ENCODE assay signal across 27 cellular contexts in genomic region chr11:87422566-87422965, GRCh38.
DNase-seq lines count a peak whose midpoint lies in the region; ATAC-seq, FAIRE-seq and TF ChIP-seq lines count a peak whose summit lies in the region.
"Had no signal": no experiment of that assay in that cellular context is flagged by ENCODE, and none has a peak within 500 bp of the region (broad histone marks: within the 10 kb centered on the region; RNA-seq: fewer than 3 reads in every experiment).

No MANE protein-coding gene starts in this region.

- no peaks in the 10 kb centered on the region for H3K27me3 Mint-ChIP-seq in GM23338 (ENCODE audit: insufficient read depth, low read depth, poor library complexity)
- peaks cover 17% of the 10 kb centered on the region for H3K27me3 Mint-ChIP-seq in endodermal cell (ENCODE audit: insufficient read depth)
- peaks cover 18% of the 10 kb centered on the region for H3K27me3 Mint-ChIP-seq in nephron progenitor cell (ENCODE audit: low read depth, poor library complexity)

- H3K36me3 ChIP-seq in GM23338 (ENCODE audit: insufficient read depth) (no peaks in the 10 kb centered on the region), NT2/D1 (ENCODE audit: insufficient read depth, insufficient read length, low read length) (no peaks in the 10 kb centered on the region), endodermal cell (ENCODE audit: control insufficient read depth, insufficient read depth, low read length) (no peaks in the 10 kb centered on the region), SK-N-SH (replicated peaks in 1 of 2; ENCODE audit: control insufficient read depth in 1 of 2, insufficient read depth in 2 of 2, low read length in 1 of 2) (no peaks in the 10 kb centered on the region), HepG2 (replicated peaks in 1 of 2; ENCODE audit: control insufficient read depth in 1 of 2, insufficient read depth in 2 of 2, low read length in 2 of 2) (no peaks in the 10 kb centered on the region)
- H3K36me3 ChIP-seq: sigmoid colon, thyroid gland had no signal

- H4K20me1 ChIP-seq in GM23338 (replicated peaks; ENCODE audit: insufficient read depth) (no peaks in the 10 kb centered on the region; the same call in 1 of the 2 replicates), SK-N-SH (ENCODE audit: insufficient read depth) (no peaks in the 10 kb centered on the region), HepG2 (ENCODE audit: insufficient read depth, low read length) (no peaks in the 10 kb centered on the region)

- in situ Hi-C loops in HepG2 (cut with HindIII; ENCODE audit: extremely low pct_ligation_motif_present, low pct_unique_long_range_greater_than_20kb), result loop anchor here (5.0 to 10.0 kb wide), 3 partner anchors 70 to 550 kb away; no protein-coding TSS in a partner anchor

- no peak overlapping the region for H3K27ac ChIP-seq in GM23338 (ENCODE audit: low read depth)
- no peak overlapping the region for H3K27ac ChIP-seq in endodermal cell (ENCODE audit: low read depth, low read length)
- no peak overlapping the region for H3K27ac ChIP-seq in SK-N-SH (ENCODE audit: low read depth in 2 of 2, low read length in 1 of 2)
- no peak overlapping the region for H3K27ac ChIP-seq in dorsolateral prefrontal cortex
- H3K27ac ChIP-seq in HepG2 (ENCODE audit: extremely low read length, insufficient read depth, low read length), result no peak overlapping the region
- H3K27ac ChIP-seq: PC-9, sigmoid colon, SK-N-MC, thyroid gland had no signal

- H3K79me2 ChIP-seq in GM23338 (replicated peaks; ENCODE audit: insufficient read depth) (no peaks in the 10 kb centered on the region), SK-N-SH (ENCODE audit: insufficient read depth) (no peaks in the 10 kb centered on the region), HepG2 (ENCODE audit: insufficient read depth, low read length) (no peaks in the 10 kb centered on the region)

- no peak for FAIRE-seq in HepG2 (lab: Jason Lieb, UNC)
- FAIRE-seq: G401.6, GM19239, H54 had no signal

- H3K36me3 Mint-ChIP-seq in GM23338 (ENCODE audit: low read depth) (no peaks in the 10 kb centered on the region), endodermal cell (ENCODE audit: low read depth) (no peaks in the 10 kb centered on the region), nephron progenitor cell (ENCODE audit: low read depth) (no peaks in the 10 kb centered on the region)
- H3K36me3 Mint-ChIP-seq: activated naive CD4-positive, alpha-beta T cell treated with anti-CD3 and anti-CD28 coated beads, Interleukin-2, amount 50 U/mL, for 72 hours; brain had no signal

- DNase-seq in GM23338 (ENCODE audit: low spot score) (no peak), NT2/D1 (ENCODE audit: low read depth, low spot score) (peak; percentile 20), endodermal cell (peak; percentile 72), nephron progenitor cell (no peak), SK-N-SH (no peak), dorsolateral prefrontal cortex (no peak), amygdala (lab: John Stamatoyannopoulos, UW) (no peak), HepG2 (ENCODE audit: low spot score) (no peak)
- DNase-seq: activated CD4-positive, alpha-beta T cell treated with anti-CD3 and anti-CD28 coated beads for 1 hour; activated CD8-positive, alpha-beta memory T cell treated with anti-CD3 and anti-CD28 coated beads for 24 hours; activated T-cell treated with anti-CD3 and anti-CD28 coated beads, Interleukin-2, amount 50 U/mL, for 72 hours; AML-193; dermis blood vessel endothelial cell; erythroblast; NCI-H1694 treated with DMSO at 0.1 percent for 48 hours; sigmoid colon; stimulated activated naive CD4-positive, alpha-beta T cell; thyroid gland had no signal

- BruUV-seq in HepG2 (replicated peaks; lab: Mats Ljungman, UMichigan), result no TSS peak

- H3K27ac Mint-ChIP-seq in GM23338 (peak overlapping the region; percentile 34; the same call in 1 of the 2 replicates), endodermal cell (peak overlapping the region; percentile 7), nephron progenitor cell (peak overlapping the region; percentile 9)
- H3K27ac Mint-ChIP-seq: activated T-cell treated with anti-CD3 and anti-CD28 coated beads, Interleukin-2, amount 50 U/mL, for 72 hours; brain; T-helper 2 cell treated with Interferon-gamma antibody and Interleukin-4, amounts not matched to agents 5 μg/mL and 100 μg/mL, for 36 hours had no signal

- H3K4me1 Mint-ChIP-seq in GM23338, result peaks cover 8% of the 10 kb centered on the region; the same call in 2 of the 3 replicates
- peaks cover 29% of the 10 kb centered on the region for H3K4me1 Mint-ChIP-seq in endodermal cell
- no peaks in the 10 kb centered on the region for H3K4me1 Mint-ChIP-seq in nephron progenitor cell
- H3K4me1 Mint-ChIP-seq: brain had no signal

- no peaks in the 10 kb centered on the region for H3K27me3 ChIP-seq in GM23338 (ENCODE audit: insufficient read depth)
- no peaks in the 10 kb centered on the region for H3K27me3 ChIP-seq in NT2/D1 (ENCODE audit: insufficient read depth, insufficient read length)
- H3K27me3 ChIP-seq in endodermal cell (ENCODE audit: control insufficient read depth, insufficient read depth, low read length, poor library complexity, severe bottlenecking), result peaks cover 34% of the 10 kb centered on the region
- no peaks in the 10 kb centered on the region for H3K27me3 ChIP-seq in SK-N-SH (ENCODE audit: insufficient read depth)
- no peaks in the 10 kb centered on the region for H3K27me3 ChIP-seq in dorsolateral prefrontal cortex
- peaks cover 0 to 9% of the 10 kb centered on the region in 2 experiments; a peak in 2 of 5 replicates for H3K27me3 ChIP-seq in HepG2 (ENCODE audit: control insufficient read depth in 1 of 2, insufficient read depth in 2 of 2, low read length in 2 of 2)
- H3K27me3 ChIP-seq: sigmoid colon, thyroid gland had no signal

- ATAC-seq in GM23338 (no peak), HepG2 (no peak)
- ATAC-seq: activated naive CD4-positive, alpha-beta T cell treated with anti-CD3 and anti-CD28 coated beads, Interleukin-2, amount 50 U/mL, for 72 hours; activated T-cell treated with anti-CD3 and anti-CD28 coated beads, Interleukin-2, amount 50 U/mL, for 72 hours had no signal

- TF ChIP-seq CTCF in GM23338 (conservative IDR thresholded peaks at IDR 0.05; ENCODE audit: low read depth in 2 of 2) (no peak), endodermal cell (conservative IDR thresholded peaks at IDR 0.05) (no peak), nephron progenitor cell (IDR thresholded peaks at IDR 0.05) (no peak), SK-N-SH (IDR thresholded peaks at IDR 0.05) (no peak), dorsolateral prefrontal cortex (IDR thresholded peaks at IDR 0.05 in 54 of 56, conservative IDR thresholded peaks at IDR 0.05 in 2 of 56; ENCODE audit: low read depth in 1 of 56, partially characterized antibody in 56 of 56) (no peak), HepG2 (CRISPR knock-in tag; IDR thresholded peaks at IDR 0.05) (no peak)

- TF ChIP-seq RAD21 in SK-N-SH (IDR thresholded peaks at IDR 0.05; ENCODE audit: low read length), result no peak
- no peak for TF ChIP-seq RAD21 in HepG2 (CRISPR knock-in tag; IDR thresholded peaks at IDR 0.05)

- H3K9me3 Mint-ChIP-seq in GM23338 (no peaks in the 10 kb centered on the region), endodermal cell (no peaks in the 10 kb centered on the region), nephron progenitor cell (no peaks in the 10 kb centered on the region)
- H3K9me3 Mint-ChIP-seq: activated naive CD4-positive, alpha-beta T cell treated with anti-CD3 and anti-CD28 coated beads, Interleukin-2, amount 50 U/mL, for 72 hours; activated T-cell treated with anti-CD3 and anti-CD28 coated beads, Interleukin-2, amount 50 U/mL, for 72 hours; T-helper 2 cell treated with Interferon-gamma antibody and Interleukin-4, amounts not matched to agents 5 μg/mL and 100 μg/mL, for 36 hours had no signal

- no peak overlapping the region; the same call in 1 of the 2 replicates for H2AFZ ChIP-seq in GM23338
- no peak overlapping the region for H2AFZ ChIP-seq in SK-N-SH (ENCODE audit: low read depth)
- no peak overlapping the region for H2AFZ ChIP-seq in HepG2 (ENCODE audit: low read length)
- H2AFZ ChIP-seq: PC-9 had no signal

- CTCF ChIA-PET in SK-N-SH (lab: Yijun Ruan, JAX), result interaction anchor here (0.8 to 9.2 kb wide), 6 partner anchors 18 to 483 kb away, joined by 3 to 141 read pairs (median 6); no protein-coding TSS in a partner anchor
- CTCF ChIA-PET in HepG2 (lab: Yijun Ruan, JAX; ENCODE audit: low intra/inter-chr PET ratio, low total read pairs), result interaction anchor here (3.2 kb wide), 1 partner anchor 70 kb away, joined by 30 read pairs; no protein-coding TSS in a partner anchor

- POLR2A ChIA-PET in SK-N-SH (lab: Yijun Ruan, JAX), result no interaction called here
- POLR2A ChIA-PET in HepG2 (lab: Yijun Ruan, JAX), result no interaction called here

- H3K9me2 ChIP-seq in GM23338 (ENCODE audit: insufficient read depth) (0 out of 2 replicates have a peak, but pooled peaks cover 4% of the 10 kb centered on the region), SK-N-SH (no peaks in the 10 kb centered on the region)

- no peak for TF ChIP-seq POLR2A in HepG2 (IDR thresholded peaks at IDR 0.05; ENCODE audit: insufficient read depth in 1 of 2, low read depth in 2 of 2, low read length in 2 of 2)

- H3K4me2 ChIP-seq in GM23338 (no peak overlapping the region), SK-N-SH (no peak overlapping the region), HepG2 (ENCODE audit: low read depth, low read length) (no peak overlapping the region)
- H3K4me2 ChIP-seq: PC-9 had no signal

- H3K4me3 Mint-ChIP-seq in GM23338 (no peak overlapping the region), endodermal cell (no peak overlapping the region), nephron progenitor cell (no peak overlapping the region)
- H3K4me3 Mint-ChIP-seq: activated T-cell treated with anti-CD3 and anti-CD28 coated beads, Interleukin-2, amount 50 U/mL, for 72 hours; brain; T-helper 2 cell treated with Interferon-gamma antibody and Interleukin-4, amounts not matched to agents 5 μg/mL and 100 μg/mL, for 36 hours had no signal

- intact Hi-C loops in dorsolateral prefrontal cortex (cut with DNase I) (loop anchor here in 1 of 2 donors (5.0 kb wide), 1 partner anchor 485 kb away; no protein-coding TSS in a partner anchor), HepG2 (cut with micrococcal nuclease; ENCODE audit: unreplicated experiment) (no loop called here)

- 14 to 49% methylated on average over 1 to 3 of the region's 3 CpGs for WGBS in endodermal cell (ENCODE audit: insufficient coverage in 1 of 2, insufficient read length in 1 of 2), 2 experiments
- WGBS in SK-N-SH (ENCODE audit: low lambda C conversion rate), result 32% methylated on average over 3 of the region's 3 CpGs
- 7% methylated on average over 3 of the region's 3 CpGs for WGBS in HepG2 (ENCODE audit: low lambda C conversion rate)

- no peaks in the 10 kb centered on the region for H3F3A ChIP-seq in GM23338 (replicated peaks; ENCODE audit: low read depth)
- H3F3A ChIP-seq in SK-N-SH (replicated peaks; ENCODE audit: insufficient read depth), result no peaks in the 10 kb centered on the region

- no peak overlapping the region for H3K9ac ChIP-seq in NT2/D1 (ENCODE audit: insufficient read length, low read depth)
- no peak overlapping the region for H3K9ac ChIP-seq in endodermal cell (ENCODE audit: extremely low read depth, low read length, poor library complexity, severe bottlenecking)
- H3K9ac ChIP-seq in SK-N-SH, result no peak overlapping the region
- H3K9ac ChIP-seq in HepG2 (ENCODE audit: insufficient read depth, low read depth, low read length), result no peak overlapping the region

- no peaks in the 10 kb centered on the region for H3K4me1 ChIP-seq in GM23338 (ENCODE audit: insufficient read depth)
- no peaks in the 10 kb centered on the region for H3K4me1 ChIP-seq in NT2/D1 (ENCODE audit: insufficient read depth, insufficient read length)
- peaks cover 9% of the 10 kb centered on the region for H3K4me1 ChIP-seq in endodermal cell (ENCODE audit: control insufficient read depth, insufficient read depth, low read length)
- 0 out of 4 replicates have a peak, but pooled peaks cover 0 to 10% of the 10 kb centered on the region in 2 experiments for H3K4me1 ChIP-seq in SK-N-SH (ENCODE audit: control insufficient read depth in 1 of 2, insufficient read depth in 2 of 2, low read depth in 1 of 2, low read length in 1 of 2)
- H3K4me1 ChIP-seq in HepG2 (ENCODE audit: insufficient read depth, low read length), result no peaks in the 10 kb centered on the region
- H3K4me1 ChIP-seq: sigmoid colon, thyroid gland had no signal

- H3K9me3 ChIP-seq in NT2/D1 (ENCODE audit: insufficient read depth, low read length), result no peaks in the 10 kb centered on the region
- no peaks in the 10 kb centered on the region for H3K9me3 ChIP-seq in endodermal cell (ENCODE audit: control insufficient read depth, low read length)
- no peaks in the 10 kb centered on the region for H3K9me3 ChIP-seq in SK-N-SH
- no peaks in the 10 kb centered on the region for H3K9me3 ChIP-seq in HepG2 (ENCODE audit: low read length)
- H3K9me3 ChIP-seq: sigmoid colon, thyroid gland had no signal

- no peak overlapping the region for H3K4me3 ChIP-seq in GM23338
- no peak overlapping the region for H3K4me3 ChIP-seq in NT2/D1 (ENCODE audit: insufficient read length, low read depth)
- no peak overlapping the region for H3K4me3 ChIP-seq in endodermal cell (ENCODE audit: low read length)
- H3K4me3 ChIP-seq in SK-N-SH (ENCODE audit: low read depth in 2 of 2, low read length in 1 of 2), result no peak overlapping the region
- H3K4me3 ChIP-seq in dorsolateral prefrontal cortex, result no peak overlapping the region
- H3K4me3 ChIP-seq in HepG2 (replicated peaks in 1 of 3; ENCODE audit: insufficient read depth in 1 of 3, low read depth in 2 of 3, low read length in 3 of 3), result no peak overlapping the region
- H3K4me3 ChIP-seq: lung, PC-9, sigmoid colon, SK-N-MC, thyroid gland had no signal

- no peak for TF ChIP-seq EP300 in SK-N-SH (IDR thresholded peaks at IDR 0.05; ENCODE audit: borderline replicate concordance in 1 of 2, low read depth in 1 of 2, low read length in 1 of 2)
- TF ChIP-seq EP300 in HepG2 (IDR thresholded peaks at IDR 0.05; ENCODE audit: low read depth in 2 of 2, low read length in 2 of 2), result no peak
- TF ChIP-seq EP300 in HepG2 (CRISPR knock-in tag; IDR thresholded peaks at IDR 0.05; ENCODE audit: borderline replicate concordance), result no peak

Comparison
In these comparisons a context has a peak if more than half of its experiments do, and no peak if none do; other contexts are left out.
1. DNase-seq: peak in NT2/D1 (single experiment) and endodermal cell (single experiment); none in GM23338 (single experiment), nephron progenitor cell (single experiment), SK-N-SH (single experiment), dorsolateral prefrontal cortex (0 of 10), amygdala (0 of 56) and HepG2 (single experiment).
2. Peak in every context shown above with its lines, with median percentiles within 50 percentile points of each other: H3K27ac Mint-ChIP-seq.